ENCODE assay signal across 8 cellular contexts in the genomic region with DNA sequence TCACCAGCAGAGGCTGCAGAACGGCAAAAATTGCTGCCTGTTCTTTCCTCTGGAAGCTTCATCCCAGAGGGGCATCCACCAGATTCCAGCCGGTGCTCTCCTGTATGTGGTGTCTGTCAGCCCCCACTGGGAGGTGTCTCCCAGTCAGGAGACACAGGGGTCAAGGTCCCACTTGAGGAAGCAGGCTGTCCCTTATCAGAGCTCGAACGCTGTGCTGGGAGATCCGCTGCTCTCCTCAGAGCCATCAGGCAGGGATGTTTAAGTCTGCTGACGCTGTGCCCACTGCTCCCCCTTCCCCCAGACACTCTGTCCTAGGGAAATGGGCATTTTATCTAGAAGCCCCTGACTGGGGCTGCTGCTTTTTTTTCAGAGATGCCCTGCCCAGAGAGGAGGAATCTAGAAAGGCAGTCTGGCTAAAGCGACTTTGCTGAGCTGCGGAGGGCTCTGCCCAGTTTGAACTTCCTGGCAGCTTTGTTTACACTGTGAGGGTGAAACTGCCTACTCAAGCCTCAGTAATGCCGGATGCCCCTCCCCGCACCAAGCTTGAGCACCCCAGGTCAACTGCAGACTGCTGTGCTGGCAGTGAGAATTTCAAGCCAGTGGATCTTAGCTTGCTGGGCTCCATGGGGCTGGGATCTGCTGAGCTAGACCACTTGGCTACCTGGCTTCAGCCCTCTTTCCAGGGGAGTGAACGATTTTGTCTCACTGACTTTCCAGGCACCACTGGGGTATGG.
A peak's percentile ranks its signal among the peaks of the same experiment; 100 is the strongest.
DNase-seq lines count a peak whose midpoint lies in the region; ATAC-seq, FAIRE-seq and TF ChIP-seq lines count a peak whose summit lies in the region.
"Not testable (repeated sequence)": the region's sequence is repeated elsewhere in the genome, so short reads cannot be mapped to it uniquely, and the experiment has no call there.

No MANE protein-coding gene starts in this region.

- H3K27ac Mint-ChIP-seq in WTC11: peak overlapping the region; percentile 35; the same call in 1 of the 2 replicates
- peak overlapping the region; percentile 26 for H3K27ac Mint-ChIP-seq in astrocyte (ENCODE audit: unreplicated experiment)

- peak overlapping the region; percentile 58 for H3K4me2 ChIP-seq in astrocyte (ENCODE audit: low read length)
- H3K4me2 ChIP-seq in fibroblast of lung (ENCODE audit: extremely low read depth, insufficient read depth, low read length): peak overlapping the region; percentile 35

- peaks cover 27% of the 10 kb centered on the region for H3K9me3 Mint-ChIP-seq in WTC11
- peaks cover 21% of the 10 kb centered on the region for H3K9me3 Mint-ChIP-seq in astrocyte (ENCODE audit: unreplicated experiment)

- not testable (repeated sequence) for H3K36me3 ChIP-seq in astrocyte (ENCODE audit: insufficient read depth, low read length); fibroblast of lung (ENCODE audit: control insufficient read depth, insufficient read depth, low read length); right lobe of liver; psoas muscle (ENCODE audit: insufficient read depth in 1 of 2, low read depth in 1 of 2); upper lobe of left lung

- H3K9ac ChIP-seq in astrocyte (ENCODE audit: low read length); fibroblast of lung (ENCODE audit: insufficient read depth, low read length): not testable (repeated sequence)

- CTCF ChIA-PET in WTC11 (lab: Charles Lee): interaction anchor here (1.2 kb wide), 1 partner anchor 142 kb away, joined by 3 read pairs; no protein-coding TSS in a partner anchor

- H3K4me3 Mint-ChIP-seq in WTC11; astrocyte (ENCODE audit: unreplicated experiment): not testable (repeated sequence)

- 23% methylated on average over 4 of the region's 11 CpGs for WGBS in right lobe of liver (ENCODE audit: insufficient coverage, low coverage, low lambda C conversion rate, missing lambda C conversion rate)
- 54 to 57% (median 54%) methylated on average over 11 of the region's 11 CpGs for WGBS in psoas muscle, 3 donors
- WGBS in upper lobe of left lung, 2 donors: 24 to 33% methylated on average over 1 to 11 of the region's 11 CpGs

- not testable (repeated sequence) for H3K9me3 ChIP-seq in astrocyte (ENCODE audit: insufficient read depth, low read depth, low read length); fibroblast of lung (ENCODE audit: control insufficient read depth, insufficient read depth, low read depth, low read length); right lobe of liver; psoas muscle; upper lobe of left lung

- POLR2A ChIA-PET in WTC11 (lab: Charles Lee): not testable (repeated sequence)

- DNase-seq in GM12865 (ENCODE audit: low read depth): peak; percentile 23
- DNase-seq in NCI-H460 (ENCODE audit: extremely low read depth, low read depth): peak; percentile 30
- peak; percentile 24 for DNase-seq in WTC11 (ENCODE audit: low spot score)
- peak; percentile 19 for DNase-seq in astrocyte (ENCODE audit: low read depth)
- DNase-seq in fibroblast of lung (ENCODE audit: low read depth in 2 of 2): peak; percentile 39 to 56
- DNase-seq in right lobe of liver: peak; percentile 59 to 72 (median 63)
- DNase-seq in psoas muscle: peak in 1 of 2 donors; percentile 59
- peak in 1 of 2 donors; percentile 87 for DNase-seq in upper lobe of left lung

- peak; percentile 77 for ATAC-seq in WTC11
- peak; percentile 65 to 85 (median 70) for ATAC-seq in right lobe of liver
- ATAC-seq in psoas muscle: peak in 2 of 4 donors; percentile 49 to 55
- ATAC-seq in upper lobe of left lung (ENCODE audit: low FRiP score in 2 of 2): not testable (repeated sequence)

- not testable (repeated sequence) for H4K20me1 ChIP-seq in astrocyte (ENCODE audit: insufficient read depth, low read length); fibroblast of lung (ENCODE audit: control insufficient read depth, extremely low read depth, insufficient read depth, low read length)

- H3K4me3 ChIP-seq in GM12865 (ENCODE audit: low read depth, low read length); astrocyte (ENCODE audit: insufficient read depth, low read depth, low read length); fibroblast of lung (replicated peaks in 1 of 4; ENCODE audit: control extremely low read depth in 1 of 4, insufficient read depth in 1 of 4, low read depth in 3 of 4, low read length in 4 of 4): not testable (repeated sequence)
- H3K4me3 ChIP-seq in right lobe of liver (peak overlapping the region in 2 of 3 donors; percentile 9 to 13), psoas muscle (peak overlapping the region; percentile 22), upper lobe of left lung (peak overlapping the region in 3 of 4 donors; percentile 19 to 39 (median 29))

- H3K27me3 Mint-ChIP-seq in WTC11 (ENCODE audit: low read depth); astrocyte (ENCODE audit: low read depth, unreplicated experiment): not testable (repeated sequence)

- peaks cover 28% of the 10 kb centered on the region for H3K4me1 Mint-ChIP-seq in WTC11
- H3K4me1 Mint-ChIP-seq in astrocyte (ENCODE audit: low read depth, unreplicated experiment): not testable (repeated sequence)

- not testable (repeated sequence) for TF ChIP-seq POLR2A in right lobe of liver (IDR thresholded peaks at IDR 0.05)
- peak in 1 of 4 donors; percentile 38 for TF ChIP-seq POLR2A in upper lobe of left lung (IDR thresholded peaks at IDR 0.05)

- not testable (repeated sequence) for H3K27ac ChIP-seq in astrocyte (ENCODE audit: low read depth, low read length); fibroblast of lung (ENCODE audit: insufficient read depth, low read length)
- H3K27ac ChIP-seq in right lobe of liver (peak overlapping the region in 1 of 3 donors; percentile 5), psoas muscle (peak overlapping the region; percentile 30), upper lobe of left lung (peak overlapping the region in 3 of 4 donors; percentile 46 to 75 (median 53))

- TF ChIP-seq CTCF in GM12865 (IDR thresholded peaks at IDR 0.05; ENCODE audit: insufficient read depth, low read depth, low read length, missing control alignments); WTC11 (IDR thresholded peaks at IDR 0.05); astrocyte (IDR thresholded peaks at IDR 0.05; ENCODE audit: insufficient read depth, low read depth, low read length); fibroblast of lung (conservative IDR thresholded peaks at IDR 0.05 in 1 of 2, IDR thresholded peaks at IDR 0.05 in 1 of 2; ENCODE audit: low read depth in 1 of 2, low read length in 2 of 2); right lobe of liver (IDR thresholded peaks at IDR 0.05); psoas muscle (IDR thresholded peaks at IDR 0.05); upper lobe of left lung (IDR thresholded peaks at IDR 0.05): not testable (repeated sequence)

- H3K79me2 ChIP-seq in astrocyte (ENCODE audit: insufficient read depth, low read length); fibroblast of lung (ENCODE audit: control insufficient read depth, insufficient read depth, low read length): not testable (repeated sequence)

- TF ChIP-seq EP300 in upper lobe of left lung (IDR thresholded peaks at IDR 0.05): not testable (repeated sequence)

- H3K4me1 ChIP-seq in astrocyte (ENCODE audit: insufficient read depth, low read length): peaks cover 16% of the 10 kb centered on the region
- not testable (repeated sequence) for H3K4me1 ChIP-seq in fibroblast of lung (ENCODE audit: control insufficient read depth, extremely low read depth, insufficient read depth, low read length); psoas muscle
- peaks cover 0 to 12% (median 3%) of the 10 kb centered on the region in 4 donors for H3K4me1 ChIP-seq in right lobe of liver
- H3K4me1 ChIP-seq in upper lobe of left lung: peaks cover 9 to 27% (median 17%) of the 10 kb centered on the region in 4 donors

- intact Hi-C loops in right lobe of liver (cut with DNase I); psoas muscle (cut with DNase I): not testable (repeated sequence)

- H3K36me3 Mint-ChIP-seq in WTC11: peaks cover 18% of the 10 kb centered on the region
- H3K36me3 Mint-ChIP-seq in astrocyte (ENCODE audit: low read depth, unreplicated experiment): not testable (repeated sequence)

- not testable (repeated sequence) for H3K27me3 ChIP-seq in astrocyte (ENCODE audit: insufficient read depth, low read length); fibroblast of lung (ENCODE audit: control insufficient read depth, insufficient read depth, low read length); right lobe of liver; psoas muscle (ENCODE audit: insufficient read depth in 3 of 3, low read length in 2 of 3); upper lobe of left lung

- not testable (repeated sequence) for FAIRE-seq in astrocyte (lab: Jason Lieb, UNC)

- H2AFZ ChIP-seq in astrocyte (ENCODE audit: low read depth, low read length) (peak overlapping the region; percentile 52), fibroblast of lung (ENCODE audit: low read length) (peak overlapping the region; percentile 26)

TF ChIP-seq in WTC11, 78 proteins besides CTCF, POLR2A, EP300 and RAD21:
- 0 out of 2 replicates have a peak, but pooled peaks have one; percentile 30 for TF ChIP-seq ZNF317 (CRISPR knock-in tag; IDR thresholded peaks at IDR 0.05; ENCODE audit: borderline replicate concordance, low read depth)
